In genomic region chr6:37636112-37636511, GRCh38 we compare ENCODE assay signal across 23 cellular contexts.
"Had no signal": no experiment of that assay in that cellular context is flagged by ENCODE, and none has a peak within 500 bp of the region (broad histone marks: within the 10 kb centered on the region; RNA-seq: fewer than 3 reads in every experiment).

No MANE protein-coding gene starts in this region.

- DNase-seq: activated CD4-positive, alpha-beta memory T cell treated with anti-CD3 and anti-CD28 coated beads, Interleukin-2, amount 10 ng/mL, durations not matched to agents 7 days and 5 days; activated CD4-positive, alpha-beta T cell treated with anti-CD3 and anti-CD28 coated beads, Interleukin-2, amount 10 ng/mL, durations not matched to agents 24 days and 14 days; activated naive CD4-positive, alpha-beta T cell treated with anti-CD3 and anti-CD28 coated beads, Interleukin-2, amount 10 ng/mL, durations not matched to agents 7 days and 5 days; anterior cingulate cortex; dermis blood vessel endothelial cell; effector CD8-positive, alpha-beta T cell; glutamatergic neuron; hippocampal formation; left ventricle myocardium superior; mammary epithelial cell; naive thymus-derived CD8-positive, alpha-beta T cell; stimulated activated CD4-positive, alpha-beta T cell treated with anti-CD3 and anti-CD28 coated beads, Interleukin-12 subunit alpha, Interleukin-12 subunit beta, amount 100 ng/mL, for 4 hours; stimulated activated CD4-positive, alpha-beta T cell treated with anti-CD3 and anti-CD28 coated beads, Interleukin-4, amount 100 ng/mL, for 4 hours; stimulated activated naive CD8-positive, alpha-beta T cell treated with anti-CD3 and anti-CD28 coated beads, Interleukin-15, Interleukin-2, amounts not matched to agents 100 U/mL and 50 U/mL, for 24 hours; upper lobe of left lung had no signal

- H3K27me3 Mint-ChIP-seq: activated CD4-positive, alpha-beta memory T cell treated with anti-CD3 and anti-CD28 coated beads, Interleukin-2, amount 10 ng/mL, durations not matched to agents 7 days and 5 days; naive thymus-derived CD8-positive, alpha-beta T cell had no signal

- ATAC-seq: activated CD4-positive, CD25-positive, alpha-beta regulatory T cell treated with anti-CD3 and anti-CD28 coated beads, Interleukin-2, amount 50 U/mL, for 24 hours; esophagus mucosa; left ventricle myocardium superior; naive thymus-derived CD8-positive, alpha-beta T cell; psoas muscle; stimulated activated naive CD8-positive, alpha-beta T cell treated with anti-CD3 and anti-CD28 coated beads, Interleukin-15, Interleukin-2, amounts not matched to agents 100 U/mL and 50 U/mL, for 24 hours had no signal

- H3K4me3 Mint-ChIP-seq: activated CD4-positive, alpha-beta memory T cell treated with anti-CD3 and anti-CD28 coated beads, Interleukin-2, amount 10 ng/mL, durations not matched to agents 7 days and 5 days; activated CD4-positive, alpha-beta T cell treated with anti-CD3 and anti-CD28 coated beads, Interleukin-2, amount 10 ng/mL, durations not matched to agents 24 days and 14 days; activated naive CD4-positive, alpha-beta T cell treated with anti-CD3 and anti-CD28 coated beads, Interleukin-2, amount 10 ng/mL, durations not matched to agents 7 days and 5 days; brain; mesothelial cell of epicardium; naive thymus-derived CD8-positive, alpha-beta T cell; neural progenitor cell had no signal

- H3K27ac Mint-ChIP-seq: activated CD4-positive, alpha-beta memory T cell treated with anti-CD3 and anti-CD28 coated beads, Interleukin-2, amount 10 ng/mL, durations not matched to agents 7 days and 5 days; activated CD4-positive, alpha-beta T cell treated with anti-CD3 and anti-CD28 coated beads, Interleukin-2, amount 10 ng/mL, durations not matched to agents 24 days and 14 days; activated naive CD4-positive, alpha-beta T cell treated with anti-CD3 and anti-CD28 coated beads, Interleukin-2, amount 10 ng/mL, durations not matched to agents 7 days and 5 days; mesothelial cell of epicardium; neural progenitor cell had no signal

- H3K36me3 ChIP-seq: neural progenitor cell, right atrium auricular region, upper lobe of left lung had no signal

- H3K4me1 ChIP-seq: neural progenitor cell, psoas muscle, right atrium auricular region, upper lobe of left lung had no signal

- H3K9me3 Mint-ChIP-seq: activated CD4-positive, alpha-beta memory T cell treated with anti-CD3 and anti-CD28 coated beads, Interleukin-2, amount 10 ng/mL, durations not matched to agents 7 days and 5 days; activated CD4-positive, alpha-beta T cell treated with anti-CD3 and anti-CD28 coated beads, Interleukin-2, amount 10 ng/mL, durations not matched to agents 24 days and 14 days; activated naive CD4-positive, alpha-beta T cell treated with anti-CD3 and anti-CD28 coated beads, Interleukin-2, amount 10 ng/mL, durations not matched to agents 7 days and 5 days; brain; mesothelial cell of epicardium; naive thymus-derived CD8-positive, alpha-beta T cell; neural progenitor cell had no signal

- H3K27ac ChIP-seq: neural progenitor cell, psoas muscle, right atrium auricular region, upper lobe of left lung, VCaP had no signal

- H3K4me3 ChIP-seq: neural progenitor cell, psoas muscle, right atrium auricular region, upper lobe of left lung had no signal

- H3K27me3 ChIP-seq: neural progenitor cell, right atrium auricular region, upper lobe of left lung had no signal

- H3K4me1 Mint-ChIP-seq: brain, mesothelial cell of epicardium, neural progenitor cell had no signal

- H3K36me3 Mint-ChIP-seq: mesothelial cell of epicardium, neural progenitor cell had no signal

- H3K9me3 ChIP-seq: psoas muscle, right atrium auricular region, upper lobe of left lung had no signal
